Comparison of ENCODE assay signal across 8 cellular contexts in the genomic region with DNA sequence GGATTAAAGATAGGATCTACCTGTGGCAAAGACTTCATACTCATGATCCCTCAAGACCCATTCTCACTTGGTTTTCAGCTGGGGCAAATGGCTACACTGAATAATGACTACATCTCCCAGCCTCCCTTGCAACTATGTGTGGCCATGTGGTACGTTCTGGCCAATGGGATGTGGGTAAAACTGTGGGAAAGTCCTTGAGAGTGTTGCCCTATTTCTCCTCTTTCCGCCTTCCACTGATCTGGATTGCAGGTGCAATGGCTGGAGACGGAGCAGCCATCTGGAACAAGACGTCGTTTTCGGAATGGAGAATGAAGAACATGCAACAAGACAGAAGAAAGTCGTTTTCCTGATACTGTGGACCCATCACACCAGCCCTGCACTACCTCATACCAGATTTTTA. TPM values are rescaled to one million over a fixed set of nuclear protein-coding genes. Genes with fewer than 3 reads are reported as not detected.
DNase-seq lines count a peak whose midpoint lies in the region; ATAC-seq and TF ChIP-seq lines count a peak whose summit lies in the region.

No MANE protein-coding gene starts in this region.

- no peak overlapping the region for H3K27ac ChIP-seq in osteoblast (ENCODE audit: low read depth, low read length)

- CTCF ChIA-PET in activated CD8-positive, alpha-beta T cell treated with anti-CD3 and anti-CD28 coated beads for 36 hours (lab: Charles Lee), result interaction anchor here (0.6 to 2.7 kb wide), 8 partner anchors 10 to 260 kb away, joined by 3 to 15 read pairs (median 7); no protein-coding TSS in a partner anchor

- H2AFZ ChIP-seq in osteoblast (ENCODE audit: low read length), result no peak overlapping the region

- H3K4me3 ChIP-seq in osteoblast (ENCODE audit: insufficient read depth, low read length), result no peak overlapping the region

- no peak overlapping the region for H3K4me3 Mint-ChIP-seq in activated naive CD8-positive, alpha-beta T cell treated with anti-CD3 and anti-CD28 coated beads, Interleukin-2, amount 50 U/mL, for 24 hours
- H3K4me3 Mint-ChIP-seq in activated naive CD8-positive, alpha-beta T cell treated with anti-CD3 and anti-CD28 coated beads for 36 hours, result no peak overlapping the region
- no peak overlapping the region for H3K4me3 Mint-ChIP-seq in activated CD8-positive, alpha-beta T cell treated with anti-CD3 and anti-CD28 coated beads for 36 hours

- H3K4me1 ChIP-seq in osteoblast (ENCODE audit: insufficient read depth, low read length), result peaks cover 3% of the 10 kb centered on the region

- peaks cover 19% of the 10 kb centered on the region for H3K4me1 Mint-ChIP-seq in activated naive CD8-positive, alpha-beta T cell treated with anti-CD3 and anti-CD28 coated beads, Interleukin-2, amount 50 U/mL, for 24 hours
- H3K4me1 Mint-ChIP-seq in activated naive CD8-positive, alpha-beta T cell treated with anti-CD3 and anti-CD28 coated beads for 36 hours, result peaks cover 12% of the 10 kb centered on the region
- peaks cover 10% of the 10 kb centered on the region for H3K4me1 Mint-ChIP-seq in activated CD8-positive, alpha-beta T cell treated with anti-CD3 and anti-CD28 coated beads for 36 hours (ENCODE audit: low read depth)

- TF ChIP-seq CTCF in activated CD8-positive, alpha-beta T cell treated with anti-CD3 and anti-CD28 coated beads for 36 hours (IDR thresholded peaks at IDR 0.05), result no peak
- TF ChIP-seq CTCF in osteoblast (IDR thresholded peaks at IDR 0.05; ENCODE audit: extremely low read depth, low read depth, low read length), result no peak

- H3K27ac Mint-ChIP-seq in activated naive CD8-positive, alpha-beta T cell treated with anti-CD3 and anti-CD28 coated beads, Interleukin-2, amount 50 U/mL, for 24 hours, result no peak overlapping the region
- H3K27ac Mint-ChIP-seq in activated naive CD8-positive, alpha-beta T cell treated with anti-CD3 and anti-CD28 coated beads for 36 hours, result no peak overlapping the region
- no peak overlapping the region for H3K27ac Mint-ChIP-seq in activated CD8-positive, alpha-beta T cell treated with anti-CD3 and anti-CD28 coated beads for 36 hours

- H3K36me3 ChIP-seq in osteoblast (ENCODE audit: insufficient read depth, low read length), result no peaks in the 10 kb centered on the region

- DNase-seq in activated naive CD8-positive, alpha-beta T cell treated with anti-CD3 and anti-CD28 coated beads, Interleukin-2, amount 50 U/mL, for 24 hours, result no peak
- DNase-seq in activated naive CD8-positive, alpha-beta T cell treated with anti-CD3 and anti-CD28 coated beads for 36 hours, result no peak
- peak; percentile 35 for DNase-seq in activated CD8-positive, alpha-beta T cell treated with anti-CD3 and anti-CD28 coated beads for 36 hours
- DNase-seq in posterior vena cava (ENCODE audit: low spot score) (peak; percentile 40), osteoblast (ENCODE audit: insufficient read length, low spot score, missing footprints) (no peak), ecto neural progenitor cell (ENCODE audit: low spot score) (no peak)

- no peak overlapping the region for H3K4me2 ChIP-seq in osteoblast (ENCODE audit: insufficient read depth, low read length)

- ATAC-seq in activated naive CD8-positive, alpha-beta T cell treated with anti-CD3 and anti-CD28 coated beads, Interleukin-2, amount 50 U/mL, for 24 hours, result peak; percentile 57
- ATAC-seq in HG03520 (IDR thresholded peaks at IDR 0.05; ENCODE audit: unreplicated experiment), result peak; percentile 59
- peak; percentile 65 for ATAC-seq in activated CD8-positive, alpha-beta T cell treated with anti-CD3 and anti-CD28 coated beads for 36 hours
- no peak for ATAC-seq in GM21737 (IDR thresholded peaks at IDR 0.05; ENCODE audit: unreplicated experiment)

- no peaks in the 10 kb centered on the region for H3K27me3 ChIP-seq in osteoblast (ENCODE audit: insufficient read depth, low read length)

- POLR2A ChIA-PET in activated CD8-positive, alpha-beta T cell treated with anti-CD3 and anti-CD28 coated beads for 36 hours (lab: Charles Lee), result no interaction called here

- intact Hi-C loops in activated CD8-positive, alpha-beta T cell treated with anti-CD3 and anti-CD28 coated beads for 36 hours (cut with micrococcal nuclease), result no loop called here
- intact Hi-C loops in posterior vena cava (cut with DNase I), result no loop called here

- peaks cover 3% of the 10 kb centered on the region for H3K27me3 Mint-ChIP-seq in activated naive CD8-positive, alpha-beta T cell treated with anti-CD3 and anti-CD28 coated beads, Interleukin-2, amount 50 U/mL, for 24 hours
- peaks cover 6% of the 10 kb centered on the region for H3K27me3 Mint-ChIP-seq in activated naive CD8-positive, alpha-beta T cell treated with anti-CD3 and anti-CD28 coated beads for 36 hours
- H3K27me3 Mint-ChIP-seq in activated CD8-positive, alpha-beta T cell treated with anti-CD3 and anti-CD28 coated beads for 36 hours, result peaks cover 2% of the 10 kb centered on the region

- H3K9me3 Mint-ChIP-seq in activated naive CD8-positive, alpha-beta T cell treated with anti-CD3 and anti-CD28 coated beads, Interleukin-2, amount 50 U/mL, for 24 hours, result no peaks in the 10 kb centered on the region
- H3K9me3 Mint-ChIP-seq in activated naive CD8-positive, alpha-beta T cell treated with anti-CD3 and anti-CD28 coated beads for 36 hours, result no peaks in the 10 kb centered on the region
- no peaks in the 10 kb centered on the region for H3K9me3 Mint-ChIP-seq in activated CD8-positive, alpha-beta T cell treated with anti-CD3 and anti-CD28 coated beads for 36 hours

- H3K79me2 ChIP-seq in osteoblast (ENCODE audit: insufficient read depth, low read length), result no peaks in the 10 kb centered on the region

- no peaks in the 10 kb centered on the region for H3K9me3 ChIP-seq in osteoblast (ENCODE audit: low read depth, low read length)

- peaks cover 11% of the 10 kb centered on the region for H4K20me1 ChIP-seq in osteoblast (ENCODE audit: insufficient read depth, low read length)

- H3K36me3 Mint-ChIP-seq in activated naive CD8-positive, alpha-beta T cell treated with anti-CD3 and anti-CD28 coated beads, Interleukin-2, amount 50 U/mL, for 24 hours (ENCODE audit: low read depth), result peaks cover 2% of the 10 kb centered on the region
- no peaks in the 10 kb centered on the region for H3K36me3 Mint-ChIP-seq in activated naive CD8-positive, alpha-beta T cell treated with anti-CD3 and anti-CD28 coated beads for 36 hours
- peaks cover 2% of the 10 kb centered on the region for H3K36me3 Mint-ChIP-seq in activated CD8-positive, alpha-beta T cell treated with anti-CD3 and anti-CD28 coated beads for 36 hours (ENCODE audit: low read depth)

RNA-seq across cellular contexts. Expression of a gene that starts 48.5 kb away (rescaled TPM):
- total RNA-seq in activated naive CD8-positive, alpha-beta T cell treated with anti-CD3 and anti-CD28 coated beads for 36 hours, result 10 to 100 TPM; 64.5 to 65.5 TPM
- 10 to 100 TPM; 52.5 to 53.4 TPM for total RNA-seq in activated CD8-positive, alpha-beta T cell treated with anti-CD3 and anti-CD28 coated beads for 36 hours
- total RNA-seq in posterior vena cava, result 10 to 100 TPM; 63.9 to 65.7 TPM
- 86.3 and 93.4 TPM in 2 replicates for total RNA-seq in osteoblast

Comparison
In these comparisons a context has a peak if more than half of its experiments do, and no peak if none do; other contexts are left out.
1. DNase-seq: peak in activated CD8-positive, alpha-beta T cell treated with anti-CD3 and anti-CD28 coated beads for 36 hours (single experiment) and posterior vena cava (single experiment); none in activated naive CD8-positive, alpha-beta T cell treated with anti-CD3 and anti-CD28 coated beads, Interleukin-2, amount 50 U/mL, for 24 hours (single experiment), activated naive CD8-positive, alpha-beta T cell treated with anti-CD3 and anti-CD28 coated beads for 36 hours (single experiment), osteoblast (single experiment) and ecto neural progenitor cell (single experiment).